1 cellular context compared by ENCODE assay signal in genomic region chr16:1709356-1709755, GRCh38.
TF ChIP-seq lines count a peak whose summit lies in the region.

No MANE protein-coding gene starts in this region.

TF ChIP-seq in WTC11, 78 proteins besides CTCF, POLR2A, EP300 and RAD21 (continued from another document):
- TF ChIP-seq IRF1 (CRISPR knock-in tag; IDR thresholded peaks at IDR 0.05) (no peak), STAT6 (CRISPR knock-in tag; conservative IDR thresholded peaks at IDR 0.05; ENCODE audit: low read depth) (no peak), PRRX2 (CRISPR knock-in tag; IDR thresholded peaks at IDR 0.05) (no peak), CREM (CRISPR knock-in tag; IDR thresholded peaks at IDR 0.05) (no peak), ZNF232 (CRISPR knock-in tag; IDR thresholded peaks at IDR 0.05) (no peak), NR3C1 (CRISPR knock-in tag; conservative IDR thresholded peaks at IDR 0.05; ENCODE audit: low read depth) (no peak), FOXK1 (CRISPR knock-in tag; IDR thresholded peaks at IDR 0.05) (no peak)
